In genomic region chr14:88617479-88617878, GRCh38 we compare ENCODE assay signal across 31 cellular contexts.
"Had no signal": no experiment of that assay in that cellular context is flagged by ENCODE, and none has a peak within 500 bp of the region (broad histone marks: within the 10 kb centered on the region; RNA-seq: fewer than 3 reads in every experiment).

No MANE protein-coding gene starts in this region.

- H3K27ac ChIP-seq: adrenal gland, body of pancreas, colonic mucosa, heart left ventricle had no signal

- H3K4me1 ChIP-seq: colonic mucosa had no signal

- FAIRE-seq: endometrium, endothelial cell of umbilical vein, frontal cortex had no signal

- H3K36me3 ChIP-seq: colonic mucosa had no signal

- H3K9me3 ChIP-seq: adrenal gland, body of pancreas, colonic mucosa, heart left ventricle had no signal

- H3K4me3 Mint-ChIP-seq: activated CD8-positive, alpha-beta memory T cell treated with anti-CD3 and anti-CD28 coated beads, Interleukin-2, amount 10 ng/mL, durations not matched to agents 7 days and 5 days; activated CD8-positive, alpha-beta T cell treated with anti-CD3 and anti-CD28 coated beads for 36 hours; activated naive CD4-positive, alpha-beta T cell treated with anti-CD3 and anti-CD28 coated beads for 36 hours; activated naive CD4-positive, alpha-beta T cell treated with anti-CD3 and anti-CD28 coated beads, Interleukin-2, amount 50 U/mL, for 24 hours; activated naive CD8-positive, alpha-beta T cell treated with anti-CD3 and anti-CD28 coated beads for 36 hours; activated naive CD8-positive, alpha-beta T cell treated with anti-CD3 and anti-CD28 coated beads, Interleukin-2, amount 50 U/mL, for 24 hours; activated T-helper 1 cell treated with anti-CD3 and anti-CD28 coated beads, Interleukin-12 subunit alpha, Interleukin-12 subunit beta, Interleukin-2, Interleukin-4 antibody, amounts not matched to agents 30 ng/mL and 10 ng/mL and 1 ng/mL, durations not matched to agents 14 hours and 24 hours and 36 hours had no signal

- H3K4me3 ChIP-seq: adrenal gland, body of pancreas, cardiac muscle cell, colonic mucosa, heart left ventricle had no signal

- H3K9me3 Mint-ChIP-seq: activated CD8-positive, alpha-beta T cell treated with anti-CD3 and anti-CD28 coated beads for 36 hours; activated naive CD4-positive, alpha-beta T cell treated with anti-CD3 and anti-CD28 coated beads for 36 hours; activated naive CD4-positive, alpha-beta T cell treated with anti-CD3 and anti-CD28 coated beads, Interleukin-2, amount 50 U/mL, for 24 hours; activated naive CD8-positive, alpha-beta T cell treated with anti-CD3 and anti-CD28 coated beads for 36 hours; activated naive CD8-positive, alpha-beta T cell treated with anti-CD3 and anti-CD28 coated beads, Interleukin-2, amount 50 U/mL, for 24 hours; activated T-helper 1 cell treated with anti-CD3 and anti-CD28 coated beads, Interleukin-12 subunit alpha, Interleukin-12 subunit beta, Interleukin-2, Interleukin-4 antibody, amounts not matched to agents 30 ng/mL and 10 ng/mL and 1 ng/mL, durations not matched to agents 14 hours and 24 hours and 36 hours; activated T-helper 2 cell treated with anti-CD3 and anti-CD28 coated beads, Interferon-gamma antibody, Interleukin-2, Interleukin-4, amounts not matched to agents 10 μg/mL and 5 μg/mL and 100 μg/mL, durations not matched to agents 14 hours and 24 hours and 36 hours had no signal

- H3K27ac Mint-ChIP-seq: activated CD8-positive, alpha-beta memory T cell treated with anti-CD3 and anti-CD28 coated beads, Interleukin-2, amount 10 ng/mL, durations not matched to agents 7 days and 5 days; activated CD8-positive, alpha-beta T cell treated with anti-CD3 and anti-CD28 coated beads for 36 hours; activated naive CD4-positive, alpha-beta T cell treated with anti-CD3 and anti-CD28 coated beads for 36 hours; activated naive CD4-positive, alpha-beta T cell treated with anti-CD3 and anti-CD28 coated beads, Interleukin-2, amount 50 U/mL, for 24 hours; activated naive CD8-positive, alpha-beta T cell treated with anti-CD3 and anti-CD28 coated beads for 36 hours; activated naive CD8-positive, alpha-beta T cell treated with anti-CD3 and anti-CD28 coated beads, Interleukin-2, amount 50 U/mL, for 24 hours; activated T-helper 1 cell treated with anti-CD3 and anti-CD28 coated beads, Interleukin-12 subunit alpha, Interleukin-12 subunit beta, Interleukin-2, Interleukin-4 antibody, amounts not matched to agents 30 ng/mL and 10 ng/mL and 1 ng/mL, durations not matched to agents 14 hours and 24 hours and 36 hours; activated T-helper 2 cell treated with anti-CD3 and anti-CD28 coated beads, Interferon-gamma antibody, Interleukin-2, Interleukin-4, amounts not matched to agents 10 μg/mL and 5 μg/mL and 100 μg/mL, durations not matched to agents 14 hours and 24 hours and 36 hours had no signal

- DNase-seq: activated CD4-positive, alpha-beta T cell treated with anti-CD3 and anti-CD28 coated beads for 48 hours; activated CD4-positive, alpha-beta T cell treated with anti-CD3 and anti-CD28 coated beads, Interleukin-2, amount 50 U/mL, for 1 hour; activated CD4-positive, alpha-beta T cell treated with anti-CD3 and anti-CD28 coated beads, Interleukin-2, amount 50 U/mL, for 48 hours; activated CD8-positive, alpha-beta memory T cell treated with anti-CD3 and anti-CD28 coated beads, Interleukin-2, amount 10 ng/mL, durations not matched to agents 7 days and 5 days; activated CD8-positive, alpha-beta memory T cell treated with anti-CD3 and anti-CD28 coated beads, Interleukin-2, amount 50 U/mL, for 4 hours; activated CD8-positive, alpha-beta T cell treated with anti-CD3 and anti-CD28 coated beads for 36 hours; activated effector memory CD4-positive, alpha-beta T cell treated with anti-CD3 and anti-CD28 coated beads, Interleukin-2, amount 50 U/mL, for 16 hours; activated naive CD4-positive, alpha-beta T cell treated with anti-CD3 and anti-CD28 coated beads for 36 hours; activated naive CD8-positive, alpha-beta T cell treated with anti-CD3 and anti-CD28 coated beads for 36 hours; activated naive CD8-positive, alpha-beta T cell treated with anti-CD3 and anti-CD28 coated beads, Interleukin-2, amount 50 U/mL, for 24 hours; activated T-cell treated with anti-CD3 and anti-CD28 coated beads, Interleukin-2, amount 50 U/mL, for 1 hour; activated T-cell treated with anti-CD3 and anti-CD28 coated beads, Interleukin-2, amount 50 U/mL, for 48 hours; adrenal gland; amygdala; aorta; body of pancreas; central memory CD4-positive, alpha-beta T cell; cerebellar nuclear complex; colonic mucosa; effector CD8-positive, alpha-beta T cell; foreskin fibroblast; glutamatergic neuron; heart left ventricle; T-helper 2 cell had no signal

- H3K27me3 Mint-ChIP-seq: activated CD8-positive, alpha-beta memory T cell treated with anti-CD3 and anti-CD28 coated beads, Interleukin-2, amount 10 ng/mL, durations not matched to agents 7 days and 5 days; activated CD8-positive, alpha-beta T cell treated with anti-CD3 and anti-CD28 coated beads for 36 hours; activated naive CD4-positive, alpha-beta T cell treated with anti-CD3 and anti-CD28 coated beads, Interleukin-2, amount 50 U/mL, for 24 hours; activated naive CD8-positive, alpha-beta T cell treated with anti-CD3 and anti-CD28 coated beads for 36 hours; activated naive CD8-positive, alpha-beta T cell treated with anti-CD3 and anti-CD28 coated beads, Interleukin-2, amount 50 U/mL, for 24 hours had no signal

- H3K27me3 ChIP-seq: adrenal gland, body of pancreas, cardiac muscle cell, colonic mucosa, heart left ventricle had no signal

- ATAC-seq: activated CD8-positive, alpha-beta memory T cell treated with anti-CD3 and anti-CD28 coated beads, Interleukin-2, amount 10 ng/mL, durations not matched to agents 7 days and 5 days; activated CD8-positive, alpha-beta T cell treated with anti-CD3 and anti-CD28 coated beads for 36 hours; activated naive CD8-positive, alpha-beta T cell treated with anti-CD3 and anti-CD28 coated beads, Interleukin-2, amount 50 U/mL, for 24 hours; body of pancreas; heart left ventricle had no signal
